ENCODE assay signal across 12 cellular contexts in the genomic region with DNA sequence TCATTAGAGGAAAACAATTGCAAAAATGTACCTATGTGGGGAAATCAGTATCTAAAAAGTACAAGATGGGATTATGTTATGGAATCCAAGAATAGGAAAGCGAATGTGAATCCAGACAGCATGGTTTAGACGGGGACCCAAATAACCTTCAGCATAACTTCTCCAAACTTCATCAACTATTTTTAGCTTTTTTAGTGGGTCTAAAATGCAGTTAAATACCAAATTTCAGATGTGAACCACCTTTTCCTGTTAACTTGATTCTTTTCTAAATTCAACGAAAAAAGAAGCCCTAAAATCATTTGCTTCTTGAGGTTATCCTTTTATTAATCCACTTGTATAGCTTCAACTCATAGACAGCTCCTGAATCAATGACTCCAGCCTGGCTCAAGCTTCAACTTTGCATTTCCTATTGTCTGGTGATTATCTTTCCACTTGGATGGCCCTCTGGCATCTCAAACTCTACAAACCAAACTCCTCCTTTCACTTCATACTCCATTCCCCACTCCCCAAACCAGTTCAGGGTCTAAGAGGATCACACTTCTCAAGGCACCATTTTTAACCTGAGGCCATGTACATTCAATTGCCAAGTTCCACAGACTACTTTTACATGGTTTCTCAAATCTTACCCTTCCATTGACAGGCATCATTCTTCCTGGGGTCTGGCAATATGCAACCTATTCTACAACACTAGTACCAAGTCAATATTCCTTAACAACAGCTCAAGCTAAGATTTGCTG. TPM values are rescaled to one million over a fixed set of nuclear protein-coding genes. Genes with fewer than 3 reads are reported as not detected.
DNase-seq lines count a peak whose midpoint lies in the region; ATAC-seq, FAIRE-seq and TF ChIP-seq lines count a peak whose summit lies in the region.
"Had no signal": no experiment of that assay in that cellular context is flagged by ENCODE, and none has a peak within 500 bp of the region (broad histone marks: within the 10 kb centered on the region; RNA-seq: fewer than 3 reads in every experiment).

No MANE protein-coding gene starts in this region.

- H2AFZ ChIP-seq in astrocyte (ENCODE audit: low read depth, low read length) = no peak overlapping the region

- H3K36me3 Mint-ChIP-seq in Calu3 (ENCODE audit: insufficient read depth, unreplicated experiment) (peaks cover 94% of the 10 kb centered on the region), astrocyte (ENCODE audit: low read depth, unreplicated experiment) (peaks cover 4% of the 10 kb centered on the region), progenitor cell of endocrine pancreas (ENCODE audit: insufficient read depth) (peaks cover 11% of the 10 kb centered on the region)

- peak overlapping the region; percentile 93 for H3K27ac Mint-ChIP-seq in Calu3 (ENCODE audit: unreplicated experiment)
- H3K27ac Mint-ChIP-seq in astrocyte (ENCODE audit: unreplicated experiment) = peak overlapping the region; percentile 90
- peak overlapping the region; percentile 92 for H3K27ac Mint-ChIP-seq in progenitor cell of endocrine pancreas

- peak overlapping the region; percentile 62 for H3K4me2 ChIP-seq in astrocyte (ENCODE audit: low read length)

- H3K36me3 ChIP-seq in astrocyte (ENCODE audit: insufficient read depth, low read length) (peaks cover 12% of the 10 kb centered on the region), iPS-18a (ENCODE audit: control insufficient read depth, low read depth, low read length) (peaks cover 11% of the 10 kb centered on the region)
- H3K36me3 ChIP-seq: BE2C had no signal

- TF ChIP-seq CTCF in Calu3 (IDR thresholded peaks at IDR 0.05; ENCODE audit: unreplicated experiment) (no peak), astrocyte (IDR thresholded peaks at IDR 0.05; ENCODE audit: insufficient read depth, low read depth, low read length) (no peak), progenitor cell of endocrine pancreas (IDR thresholded peaks at IDR 0.05; ENCODE audit: unreplicated experiment) (no peak), RWPE1 (conservative IDR thresholded peaks at IDR 0.05; ENCODE audit: low read depth) (no peak)

- BruUV-seq in Calu3 (replicated peaks; lab: Mats Ljungman, UMichigan) = no TSS peak

- H3K27me3 ChIP-seq in astrocyte (ENCODE audit: insufficient read depth, low read length) (no peaks in the 10 kb centered on the region), iPS-18a (ENCODE audit: control insufficient read depth, insufficient read depth, low read length) (no peaks in the 10 kb centered on the region)
- H3K27me3 ChIP-seq: BE2C had no signal

- peaks cover 80% of the 10 kb centered on the region for H3K4me1 ChIP-seq in astrocyte (ENCODE audit: insufficient read depth, low read length)
- peaks cover 68% of the 10 kb centered on the region for H3K4me1 ChIP-seq in iPS-18a (ENCODE audit: control insufficient read depth, low read depth, low read length)
- H3K4me1 ChIP-seq: BE2C had no signal

- peaks cover 100% of the 10 kb centered on the region for H3K79me2 ChIP-seq in astrocyte (ENCODE audit: insufficient read depth, low read length)

- H3K4me3 Mint-ChIP-seq in Calu3 (ENCODE audit: low read depth, unreplicated experiment) (peak overlapping the region; percentile 97), astrocyte (ENCODE audit: unreplicated experiment) (peak overlapping the region; percentile 46), progenitor cell of endocrine pancreas (ENCODE audit: low read depth) (peak overlapping the region; percentile 27)

- H3K27me3 Mint-ChIP-seq in Calu3 (ENCODE audit: unreplicated experiment) (no peaks in the 10 kb centered on the region), astrocyte (ENCODE audit: low read depth, unreplicated experiment) (no peaks in the 10 kb centered on the region), progenitor cell of endocrine pancreas (no peaks in the 10 kb centered on the region)

- DNase-seq in Calu3 (no peak), astrocyte (ENCODE audit: low read depth) (peak; percentile 62), progenitor cell of endocrine pancreas (ENCODE audit: low spot score, unreplicated experiment) (no peak), NCI-H748 treated with DMSO at 0.1 percent for 48 hours (lab: John Stamatoyannopoulos, UW) (no peak), RWPE1 (ENCODE audit: low spot score) (no peak), amniotic stem cell (lab: John Stamatoyannopoulos, UW) (no peak)
- DNase-seq: BE2C; cortex of kidney; NK-92 treated with Interleukin-12 subunit alpha and Interleukin-12 subunit beta, amount 100 ng/mL, for 24 hours; T-helper 2 cell had no signal

- H3K9me3 Mint-ChIP-seq in Calu3 (ENCODE audit: low read depth, unreplicated experiment) (no peaks in the 10 kb centered on the region), astrocyte (ENCODE audit: unreplicated experiment) (no peaks in the 10 kb centered on the region), progenitor cell of endocrine pancreas (ENCODE audit: low read depth) (no peaks in the 10 kb centered on the region)

- H3K4me3 ChIP-seq in astrocyte (ENCODE audit: insufficient read depth, low read depth, low read length) (no peak overlapping the region), iPS-18a (ENCODE audit: low read length) (peak overlapping the region; percentile 9)

- H3K4me1 Mint-ChIP-seq in Calu3 (ENCODE audit: low read depth, unreplicated experiment) (peaks cover 50% of the 10 kb centered on the region), astrocyte (ENCODE audit: low read depth, unreplicated experiment) (peaks cover 84% of the 10 kb centered on the region), progenitor cell of endocrine pancreas (ENCODE audit: low read depth) (peaks cover 79% of the 10 kb centered on the region)

- POLR2A ChIA-PET in RWPE1 (lab: Yijun Ruan, JAX; ENCODE audit: low non-redundant PET) = no interaction called here

- H3K27ac ChIP-seq in astrocyte (ENCODE audit: low read depth, low read length) = peak overlapping the region; percentile 45
- H3K27ac ChIP-seq in iPS-18a (ENCODE audit: low read length) = no peak overlapping the region
- H3K27ac ChIP-seq in RWPE1 = no peak overlapping the region

- no peak for ATAC-seq in GM19035 (IDR thresholded peaks at IDR 0.05; ENCODE audit: unreplicated experiment)

- no peaks in the 10 kb centered on the region for H3K9me3 ChIP-seq in astrocyte (ENCODE audit: insufficient read depth, low read depth, low read length)
- H3K9me3 ChIP-seq in iPS-18a (ENCODE audit: control insufficient read depth, low read depth, low read length) = no peaks in the 10 kb centered on the region
- H3K9me3 ChIP-seq: BE2C had no signal

- peaks cover 94% of the 10 kb centered on the region for H4K20me1 ChIP-seq in astrocyte (ENCODE audit: insufficient read depth, low read length)

- CTCF ChIA-PET in Calu3 (lab: Charles Lee) = interaction anchor here (1.1 to 1.2 kb wide), 2 partner anchors 183 to 296 kb away, joined by 3 read pairs; no protein-coding TSS in a partner anchor
- CTCF ChIA-PET in RWPE1 (lab: Yijun Ruan, JAX) = interaction anchor here (0.6 to 1.6 kb wide), 4 partner anchors 43 to 295 kb away, joined by 3 to 5 read pairs (median 4); no protein-coding TSS in a partner anchor

- no peak for FAIRE-seq in astrocyte (lab: Jason Lieb, UNC)

- H3K9ac ChIP-seq in astrocyte (ENCODE audit: low read length) (peak overlapping the region; percentile 4), iPS-18a (ENCODE audit: low read length) (no peak overlapping the region)

- intact Hi-C loops in Calu3 (cut with micrococcal nuclease; ENCODE audit: unreplicated experiment) = no loop called here

RNA-seq across cellular contexts. Expression of a gene that starts 7.4 kb away (rescaled TPM):
- total RNA-seq in Calu3 (2022) (74.9 and 83.0 TPM in 2 replicates), astrocyte (81.5 and 119 TPM in 2 replicates), progenitor cell of endocrine pancreas (138 and 139 TPM in 2 replicates)

RNA-seq across cellular contexts. Expression of a gene that starts 57.1 kb away (rescaled TPM):
- total RNA-seq in Calu3 (2022) = 207 and 209 TPM in 2 replicates
- total RNA-seq in astrocyte = 268 and 282 TPM in 2 replicates
- total RNA-seq in progenitor cell of endocrine pancreas = 218 and 229 TPM in 2 replicates

Comparison
In these comparisons a context has a peak if more than half of its experiments do, and no peak if none do; other contexts are left out.
1. H3K4me3 Mint-ChIP-seq: peak in every context shown above with its lines; median percentile 97 in Calu3; 46 in astrocyte; 27 in progenitor cell of endocrine pancreas.